In genomic region chr9:136344544-136345280, GRCh38 we compare ENCODE assay signal across 1 cellular context.
TF ChIP-seq lines count a peak whose summit lies in the region.

No MANE protein-coding gene starts in this region.

TF ChIP-seq in HepG2, 621 proteins besides CTCF, POLR2A, EP300 and RAD21 (continued from another document):
- TF ChIP-seq FLYWCH1 (CRISPR knock-in tag; IDR thresholded peaks at IDR 0.05): 0 out of 2 replicates have a peak, but pooled peaks have one; percentile 43
- no peak for TF ChIP-seq ATF7 (IDR thresholded peaks at IDR 0.05)
- TF ChIP-seq ATF7 (CRISPR knock-in tag; IDR thresholded peaks at IDR 0.05): no peak
- no peak for TF ChIP-seq NCOR1 (IDR thresholded peaks at IDR 0.05; ENCODE audit: borderline replicate concordance, low read length)
- TF ChIP-seq RAD51 (IDR thresholded peaks at IDR 0.05; ENCODE audit: borderline replicate concordance): no peak
- no peak for TF ChIP-seq CBX1 (IDR thresholded peaks at IDR 0.05; ENCODE audit: low read depth)
- no peak for TF ChIP-seq SIN3B (IDR thresholded peaks at IDR 0.05; ENCODE audit: low read length)
- TF ChIP-seq AHR (CRISPR knock-in tag; IDR thresholded peaks at IDR 0.05): no peak
- TF ChIP-seq PCBP1 (IDR thresholded peaks at IDR 0.05; ENCODE audit: borderline replicate concordance, low read depth, low read length): 0 out of 2 replicates have a peak, but pooled peaks have one; percentile 16
- TF ChIP-seq TSC22D2 (CRISPR knock-in tag; IDR thresholded peaks at IDR 0.05; ENCODE audit: borderline replicate concordance): no peak
- TF ChIP-seq NR1H2 (CRISPR knock-in tag; IDR thresholded peaks at IDR 0.05; ENCODE audit: borderline replicate concordance, low read depth): 0 out of 2 replicates have a peak, but pooled peaks have one; percentile 12
